Comparison of ENCODE assay signal across 16 cellular contexts in the genomic region with DNA sequence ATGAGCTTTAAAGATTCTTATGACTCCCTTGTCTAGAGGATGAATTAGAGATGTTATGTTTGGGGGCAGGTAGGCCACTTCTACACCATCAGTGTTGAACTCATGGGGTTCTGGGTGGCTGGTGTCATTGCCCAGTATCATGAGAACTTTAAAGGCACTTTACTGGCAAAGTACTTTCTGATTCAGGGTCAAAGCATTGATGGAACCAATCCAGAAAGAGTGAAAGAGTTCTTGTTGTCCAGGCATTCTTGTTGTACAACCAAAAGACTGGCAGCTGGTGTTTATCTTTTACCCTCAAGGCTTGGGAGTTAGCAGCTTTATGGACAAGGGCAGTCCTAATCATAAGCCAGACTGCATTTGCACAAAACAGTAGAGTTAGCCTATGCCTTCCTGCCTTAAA.
A peak's percentile ranks its signal among the peaks of the same experiment; 100 is the strongest.
DNase-seq lines count a peak whose midpoint lies in the region; ATAC-seq and TF ChIP-seq lines count a peak whose summit lies in the region.
"Had no signal": no experiment of that assay in that cellular context is flagged by ENCODE, and none has a peak within 500 bp of the region (broad histone marks: within the 10 kb centered on the region; RNA-seq: fewer than 3 reads in every experiment).

No MANE protein-coding gene starts in this region.

- ATAC-seq in HG03565 (IDR thresholded peaks at IDR 0.05; ENCODE audit: unreplicated experiment), result no peak

- peaks cover 12% of the 10 kb centered on the region for H3K9me3 Mint-ChIP-seq in osteocyte (ENCODE audit: unreplicated experiment)

- DNase-seq in DMS 273 treated with DMSO at 0.1 percent for 48 hours (lab: John Stamatoyannopoulos, UW), result peak; percentile 21
- peak; percentile 42 for DNase-seq in NCI-H446 treated with DMSO at 0.1 percent for 48 hours (lab: John Stamatoyannopoulos, UW)
- peak; percentile 13 for DNase-seq in fibroblast of peridontal ligament (ENCODE audit: extremely low read depth)
- DNase-seq in osteocyte (ENCODE audit: extremely low spot score, unreplicated experiment), result no peak
- no peak for DNase-seq in hippocampal formation (lab: John Stamatoyannopoulos, UW)
- DNase-seq in NCI-H510A (lab: John Stamatoyannopoulos, UW), result no peak
- DNase-seq in NCI-H2171 (lab: John Stamatoyannopoulos, UW), result no peak
- DNase-seq: AML-193, GDM1, IMR-90, NCI-H1092 treated with DMSO at 0.1 percent for 48 hours, NCI-H146, NCI-H2081 treated with DMSO at 0.1 percent for 48 hours, NCI-H524 had no signal

- H3K4me3 Mint-ChIP-seq in osteocyte (ENCODE audit: unreplicated experiment), result no peak overlapping the region
- H3K4me3 Mint-ChIP-seq: CD14-positive monocyte had no signal

- H3K27ac Mint-ChIP-seq in osteocyte (ENCODE audit: unreplicated experiment), result peak overlapping the region; percentile 29
- H3K27ac Mint-ChIP-seq: CD14-positive monocyte had no signal

- no peak for TF ChIP-seq CTCF in osteocyte (IDR thresholded peaks at IDR 0.05)

- peaks cover 7% of the 10 kb centered on the region for H3K36me3 Mint-ChIP-seq in osteocyte (ENCODE audit: unreplicated experiment)
- H3K36me3 Mint-ChIP-seq: CD14-positive monocyte had no signal

- no peaks in the 10 kb centered on the region for H3K27me3 Mint-ChIP-seq in osteocyte (ENCODE audit: unreplicated experiment)

- peaks cover 47% of the 10 kb centered on the region for H3K4me1 Mint-ChIP-seq in osteocyte (ENCODE audit: unreplicated experiment)
- H3K4me1 Mint-ChIP-seq: CD14-positive monocyte had no signal

Comparison
In these comparisons a context has a peak if more than half of its experiments do, and no peak if none do; other contexts are left out.
1. DNase-seq: peak in DMS 273 treated with DMSO at 0.1 percent for 48 hours (single experiment), NCI-H446 treated with DMSO at 0.1 percent for 48 hours (single experiment) and fibroblast of peridontal ligament (single experiment); none in osteocyte (single experiment), hippocampal formation (0 of 2), NCI-H510A (single experiment) and NCI-H2171 (single experiment).